ENCODE assay signal across 8 cellular contexts in genomic region chr5:171450423-171451246, GRCh38. TPM values are rescaled to one million over a fixed set of nuclear protein-coding genes. Genes with fewer than 3 reads are reported as not detected.
DNase-seq lines count a peak whose midpoint lies in the region; ATAC-seq and TF ChIP-seq lines count a peak whose summit lies in the region.

No MANE protein-coding gene starts in this region.

- H3K4me1 ChIP-seq in ascending aorta = peaks cover 0 to 12% of the 10 kb centered on the region in 2 donors

- intact Hi-C loops in Right ventricle myocardium inferior (cut with DNase I) = no loop called here
- intact Hi-C loops in cardiac septum (cut with DNase I) = no loop called here
- intact Hi-C loops in ascending aorta (cut with DNase I) = loop anchor here (1.0 to 5.0 kb wide), 6 partner anchors 30 to 147 kb away; partner anchors contain the start of gene NPM1

- peak overlapping the region; percentile 68 to 70 for H3K4me3 ChIP-seq in ascending aorta

- TF ChIP-seq CTCF in ascending aorta (IDR thresholded peaks at IDR 0.05) (no peak), GM13977 (IDR thresholded peaks at IDR 0.05; ENCODE audit: extremely low read depth, insufficient read depth, missing control alignments) (no peak)

- no peaks in the 10 kb centered on the region for H3K27me3 ChIP-seq in ascending aorta

- in situ Hi-C loops in GM13977 (cut with MboI; ENCODE audit: low pct_unique_long_range_greater_than_20kb, low sequenced_read_pairs, unreplicated experiment) = no loop called here

- ATAC-seq in Right ventricle myocardium inferior = peak; percentile 58
- no peak for ATAC-seq in HG03457 (IDR thresholded peaks at IDR 0.05; ENCODE audit: unreplicated experiment)
- ATAC-seq in GM18870 (IDR thresholded peaks at IDR 0.05; ENCODE audit: unreplicated experiment) = no peak

- H3K9me3 ChIP-seq in ascending aorta = no peaks in the 10 kb centered on the region

- H3K27ac ChIP-seq in ascending aorta = peak overlapping the region; percentile 88 to 93

- no peaks in the 10 kb centered on the region for H3K36me3 ChIP-seq in ascending aorta

- DNase-seq in Right ventricle myocardium inferior (ENCODE audit: missing footprints) (peak; percentile 78), cardiac septum (ENCODE audit: low spot score) (no peak), ascending aorta (ENCODE audit: low spot score in 2 of 2) (peak; percentile 20 to 88), iPS-NIHi11 (ENCODE audit: low spot score) (peak; percentile 82), GM13977 (ENCODE audit: low spot score) (no peak)
- peak; percentile 62 for DNase-seq in stimulated activated CD4-positive, alpha-beta T cell treated with anti-CD3 and anti-CD28 coated beads, Interleukin-15, amount 100 ng/mL, for 24 hours

RNA-seq across cellular contexts. Expression of gene FGF18, which starts 31.2 kb away (rescaled TPM):
- total RNA-seq in Right ventricle myocardium inferior = 10.1 TPM
- total RNA-seq in cardiac septum = 22.4 TPM
- total RNA-seq in ascending aorta = 6.9 TPM

Comparison
In these comparisons a context has a peak if more than half of its experiments do, and no peak if none do; other contexts are left out.
1. DNase-seq: peak in Right ventricle myocardium inferior (single experiment), ascending aorta (2 of 2), iPS-NIHi11 (single experiment) and stimulated activated CD4-positive, alpha-beta T cell treated with anti-CD3 and anti-CD28 coated beads, Interleukin-15, amount 100 ng/mL, for 24 hours (single experiment); none in cardiac septum (single experiment) and GM13977 (single experiment).